In genomic region chr3:83523470-83524073, GRCh38 we compare ENCODE assay signal across 8 cellular contexts.
DNase-seq lines count a peak whose midpoint lies in the region; ATAC-seq and TF ChIP-seq lines count a peak whose summit lies in the region.

No MANE protein-coding gene starts in this region.

- no peaks in the 10 kb centered on the region for H3K9me2 ChIP-seq in PC-9 (ENCODE audit: insufficient read depth)

- H3K27ac ChIP-seq in PC-9 = no peak overlapping the region

- no peaks in the 10 kb centered on the region for H4K20me1 ChIP-seq in PC-9 (ENCODE audit: insufficient read depth)

- no peak overlapping the region for H3K4me2 ChIP-seq in PC-9

- H3K9me3 ChIP-seq in PC-9 (ENCODE audit: insufficient read depth, low read depth) = no peaks in the 10 kb centered on the region

- H3K79me2 ChIP-seq in PC-9 (ENCODE audit: low read depth) = no peaks in the 10 kb centered on the region

- ATAC-seq in GM21723 (IDR thresholded peaks at IDR 0.05; ENCODE audit: unreplicated experiment) (peak; percentile 86), esophagus mucosa (peak; percentile 79)

- H3K4me1 ChIP-seq in PC-9 (replicated peaks; ENCODE audit: insufficient read depth) = no peaks in the 10 kb centered on the region

- no peaks in the 10 kb centered on the region for H3K27me3 ChIP-seq in PC-9 (ENCODE audit: insufficient read depth, low read depth)

- H3K36me3 ChIP-seq in PC-9 (ENCODE audit: low read depth) = no peaks in the 10 kb centered on the region

- H2AFZ ChIP-seq in PC-9 = no peak overlapping the region

- intact Hi-C loops in PC-9 (cut with micrococcal nuclease; ENCODE audit: unreplicated experiment) = loop anchor here (5.0 kb wide), 2 partner anchors 881 to 1941 kb away; no protein-coding TSS in a partner anchor

- H3K4me3 ChIP-seq in PC-9 = no peak overlapping the region

- DNase-seq in GF-D8 (lab: John Stamatoyannopoulos, UW) = peak; percentile 13
- peak; percentile 67 for DNase-seq in KBM-7
- peak; percentile 33 to 52 for DNase-seq in PC-9
- DNase-seq in non-pigmented ciliary epithelial cell (ENCODE audit: low read depth) = peak; percentile 26
- DNase-seq in cerebellum (ENCODE audit: low spot score) = no peak
- DNase-seq in NK-92 treated with Interleukin-12 subunit alpha and Interleukin-12 subunit beta, amount 100 ng/mL, for 24 hours (lab: John Stamatoyannopoulos, UW) = no peak

- in situ Hi-C loops in KBM-7 (cut with MboI; ENCODE audit: low pct_unique_long_range_greater_than_20kb, low sequenced_read_pairs) = no loop called here

- TF ChIP-seq CTCF in PC-9 (conservative IDR thresholded peaks at IDR 0.05) = peak; percentile 75

- POLR2A ChIA-PET in PC-9 (lab: Charles Lee; ENCODE audit: unreplicated experiment) = no interaction called here

- no TSS peak for BruUV-seq in PC-9 (replicated peaks; lab: Mats Ljungman, UMichigan)

- H3F3A ChIP-seq in PC-9 (ENCODE audit: insufficient read depth, low read depth) = no peaks in the 10 kb centered on the region

- CTCF ChIA-PET in PC-9 (lab: Charles Lee) = no interaction called here

Comparison
In these comparisons a context has a peak if more than half of its experiments do, and no peak if none do; other contexts are left out.
1. DNase-seq: peak in GF-D8 (single experiment), KBM-7 (single experiment), PC-9 (2 of 2) and non-pigmented ciliary epithelial cell (single experiment); none in cerebellum (single experiment) and NK-92 treated with Interleukin-12 subunit alpha and Interleukin-12 subunit beta, amount 100 ng/mL, for 24 hours (single experiment).